ENCODE assay signal across 20 cellular contexts in the genomic region with DNA sequence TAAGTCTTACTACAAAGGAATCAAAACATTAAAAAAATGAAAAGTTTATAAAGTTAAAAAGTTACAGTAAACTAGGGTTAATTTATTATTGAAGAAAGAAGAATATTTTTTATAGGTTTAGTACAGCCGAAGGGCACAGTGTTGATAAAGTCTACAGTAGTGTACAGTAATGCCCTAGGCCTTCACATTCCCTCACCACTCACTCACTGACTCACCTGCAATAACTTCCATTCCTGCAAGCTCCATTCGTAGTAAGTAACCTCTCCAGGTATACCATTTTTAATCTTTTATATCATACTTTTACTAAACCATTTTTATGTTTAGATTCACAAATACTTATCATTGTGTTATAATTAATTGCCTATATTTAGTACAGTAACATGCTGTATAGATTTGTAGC.
A peak's percentile ranks its signal among the peaks of the same experiment; 100 is the strongest.
DNase-seq lines count a peak whose midpoint lies in the region; ATAC-seq, FAIRE-seq and TF ChIP-seq lines count a peak whose summit lies in the region.
"Had no signal": no experiment of that assay in that cellular context is flagged by ENCODE, and none has a peak within 500 bp of the region (broad histone marks: within the 10 kb centered on the region; RNA-seq: fewer than 3 reads in every experiment).

No MANE protein-coding gene starts in this region.

- H3K36me3 Mint-ChIP-seq in activated T-helper 1 cell treated with anti-CD3 and anti-CD28 coated beads, Interleukin-12 subunit alpha, Interleukin-12 subunit beta, Interleukin-2, Interleukin-4 antibody, amounts not matched to agents 30 ng/mL and 10 ng/mL and 1 ng/mL, durations not matched to agents 14 hours and 24 hours and 36 hours (ENCODE audit: low read depth): no peaks in the 10 kb centered on the region
- H3K36me3 Mint-ChIP-seq: CD4-positive, alpha-beta memory T cell had no signal

- ATAC-seq in RWPE2 (ENCODE audit: low read depth) (peak; percentile 70; the same call in 2 of the 3 replicates), foreskin keratinocyte (peak; percentile 78)

- peak; percentile 14 for DNase-seq in M059J (ENCODE audit: low read depth)
- no peak for DNase-seq in RWPE2 (ENCODE audit: low spot score)
- DNase-seq in foreskin keratinocyte: peak; percentile 23 to 64
- no peak for DNase-seq in DMS153 (lab: John Stamatoyannopoulos, UW)
- DNase-seq in activated T-helper 1 cell treated with anti-CD3 and anti-CD28 coated beads, Interleukin-12 subunit alpha, Interleukin-12 subunit beta, Interleukin-2, Interleukin-4 antibody, amounts not matched to agents 30 ng/mL and 10 ng/mL and 1 ng/mL, durations not matched to agents 14 hours and 24 hours and 36 hours (ENCODE audit: low spot score): no peak
- no peak for DNase-seq in HuH-7 (ENCODE audit: low spot score)
- DNase-seq: 8988T; Calu3; CD4-positive, alpha-beta memory T cell; COR-L47; DMS79; EL; GF-D8; GOT3; HFFc6 had no signal

- H3K9me3 Mint-ChIP-seq in activated T-helper 1 cell treated with anti-CD3 and anti-CD28 coated beads, Interleukin-12 subunit alpha, Interleukin-12 subunit beta, Interleukin-2, Interleukin-4 antibody, amounts not matched to agents 30 ng/mL and 10 ng/mL and 1 ng/mL, durations not matched to agents 14 hours and 24 hours and 36 hours: no peaks in the 10 kb centered on the region
- H3K9me3 Mint-ChIP-seq: HFFc6 had no signal

- H3K4me1 ChIP-seq in RWPE2 (ENCODE audit: insufficient read depth, poor library complexity, severe bottlenecking): no peaks in the 10 kb centered on the region
- H3K4me1 ChIP-seq in foreskin keratinocyte: no peaks in the 10 kb centered on the region
- H3K4me1 ChIP-seq: HAP-1 had no signal

- no peak overlapping the region for H3K27ac Mint-ChIP-seq in activated T-helper 1 cell treated with anti-CD3 and anti-CD28 coated beads, Interleukin-12 subunit alpha, Interleukin-12 subunit beta, Interleukin-2, Interleukin-4 antibody, amounts not matched to agents 30 ng/mL and 10 ng/mL and 1 ng/mL, durations not matched to agents 14 hours and 24 hours and 36 hours
- H3K27ac Mint-ChIP-seq: CD4-positive, alpha-beta memory T cell; HFFc6 had no signal

- no peak overlapping the region for H3K27ac ChIP-seq in RWPE2 (ENCODE audit: poor library complexity, severe bottlenecking)
- no peak overlapping the region for H3K27ac ChIP-seq in foreskin keratinocyte

- no peaks in the 10 kb centered on the region for H3K27me3 Mint-ChIP-seq in activated T-helper 1 cell treated with anti-CD3 and anti-CD28 coated beads, Interleukin-12 subunit alpha, Interleukin-12 subunit beta, Interleukin-2, Interleukin-4 antibody, amounts not matched to agents 30 ng/mL and 10 ng/mL and 1 ng/mL, durations not matched to agents 14 hours and 24 hours and 36 hours (ENCODE audit: insufficient read depth)
- H3K27me3 Mint-ChIP-seq: CD4-positive, alpha-beta memory T cell had no signal

- no peak for TF ChIP-seq CTCF in RWPE2 (IDR thresholded peaks at IDR 0.05; ENCODE audit: poor library complexity, severe bottlenecking)
- no peak for TF ChIP-seq CTCF in foreskin keratinocyte (conservative IDR thresholded peaks at IDR 0.05)

- H3K4me3 Mint-ChIP-seq in activated T-helper 1 cell treated with anti-CD3 and anti-CD28 coated beads, Interleukin-12 subunit alpha, Interleukin-12 subunit beta, Interleukin-2, Interleukin-4 antibody, amounts not matched to agents 30 ng/mL and 10 ng/mL and 1 ng/mL, durations not matched to agents 14 hours and 24 hours and 36 hours: no peak overlapping the region
- H3K4me3 Mint-ChIP-seq: CD4-positive, alpha-beta memory T cell; HFFc6 had no signal

- H3K27me3 ChIP-seq in RWPE2 (ENCODE audit: insufficient read depth, poor library complexity, severe bottlenecking) (no peaks in the 10 kb centered on the region), foreskin keratinocyte (no peaks in the 10 kb centered on the region)

- H3K36me3 ChIP-seq in RWPE2 (ENCODE audit: low read depth): no peaks in the 10 kb centered on the region
- H3K36me3 ChIP-seq: HAP-1 had no signal

- H3K9me3 ChIP-seq in RWPE2 (ENCODE audit: severe bottlenecking): no peaks in the 10 kb centered on the region
- H3K9me3 ChIP-seq: HAP-1 had no signal

- H3K4me3 ChIP-seq in RWPE2 (ENCODE audit: severe bottlenecking): no peak overlapping the region
- H3K4me3 ChIP-seq: HAP-1 had no signal

- no peaks in the 10 kb centered on the region for H3K4me1 Mint-ChIP-seq in activated T-helper 1 cell treated with anti-CD3 and anti-CD28 coated beads, Interleukin-12 subunit alpha, Interleukin-12 subunit beta, Interleukin-2, Interleukin-4 antibody, amounts not matched to agents 30 ng/mL and 10 ng/mL and 1 ng/mL, durations not matched to agents 14 hours and 24 hours and 36 hours (ENCODE audit: low read depth)
- H3K4me1 Mint-ChIP-seq: CD4-positive, alpha-beta memory T cell had no signal

- intact Hi-C loops in activated T-helper 1 cell treated with anti-CD3 and anti-CD28 coated beads, Interleukin-12 subunit alpha, Interleukin-12 subunit beta, Interleukin-2, Interleukin-4 antibody, amounts not matched to agents 30 ng/mL and 10 ng/mL and 1 ng/mL, durations not matched to agents 14 hours and 24 hours and 36 hours (cut with micrococcal nuclease): no loop called here

- FAIRE-seq in A204.1 (lab: Jason Lieb, UNC): peak; percentile 34
- FAIRE-seq: GM12891, GM18507, H54 had no signal

Comparison
In these comparisons a context has a peak if more than half of its experiments do, and no peak if none do; other contexts are left out.
1. DNase-seq: peak in M059J (single experiment) and foreskin keratinocyte (2 of 2); none in RWPE2 (single experiment), DMS153 (single experiment), activated T-helper 1 cell treated with anti-CD3 and anti-CD28 coated beads, Interleukin-12 subunit alpha, Interleukin-12 subunit beta, Interleukin-2, Interleukin-4 antibody, amounts not matched to agents 30 ng/mL and 10 ng/mL and 1 ng/mL, durations not matched to agents 14 hours and 24 hours and 36 hours (single experiment) and HuH-7 (single experiment).